21 cellular contexts compared by ENCODE assay signal in the genomic region with DNA sequence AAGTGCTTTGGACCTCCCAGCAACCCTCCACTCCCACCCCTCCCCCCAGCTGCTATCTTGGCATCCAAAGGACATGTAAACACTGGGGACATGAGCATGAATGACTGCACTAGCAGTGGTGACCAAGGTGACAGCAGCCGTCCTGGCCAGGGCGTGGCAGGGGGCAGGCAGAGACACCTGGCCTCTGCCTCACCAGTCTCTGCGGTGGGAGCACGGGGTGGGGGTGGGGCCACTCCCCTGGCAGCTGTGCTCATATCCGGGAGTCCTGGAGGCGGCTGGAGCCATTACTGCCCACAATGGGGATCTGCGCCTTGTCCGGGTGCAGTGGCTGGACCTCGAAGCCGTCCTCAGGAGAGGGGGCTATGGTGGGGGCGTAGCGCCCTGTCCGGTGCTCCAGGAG. TPM values are rescaled to one million over a fixed set of nuclear protein-coding genes. Genes with fewer than 3 reads are reported as not detected.
A peak's percentile ranks its signal among the peaks of the same experiment; 100 is the strongest.
DNase-seq lines count a peak whose midpoint lies in the region; ATAC-seq and TF ChIP-seq lines count a peak whose summit lies in the region.
"Had no signal": no experiment of that assay in that cellular context is flagged by ENCODE, and none has a peak within 500 bp of the region (broad histone marks: within the 10 kb centered on the region; RNA-seq: fewer than 3 reads in every experiment).

No MANE protein-coding gene starts in this region.

- H2BK15ac ChIP-seq in neuronal stem cell (ENCODE audit: low read length), result no peak overlapping the region

- peak; percentile 12 for ATAC-seq in body of pancreas
- no peak for ATAC-seq in HG02642 (IDR thresholded peaks at IDR 0.05; ENCODE audit: poor library complexity, unreplicated experiment)
- ATAC-seq: activated CD4-positive, alpha-beta T cell treated with anti-CD3 and anti-CD28 coated beads for 36 hours; activated T-helper 17 cell treated with anti-CD3 and anti-CD28 coated beads, Interleukin-2, amount 50 U/mL, for 72 hours; stimulated activated naive B cell treated with anti-CD40 and anti-IgM and Interleukin-4, amounts not matched to agents 10 μg/mL and 1 μg/mL and 100 μg/mL, for 72 hours had no signal

- H3K4me3 ChIP-seq in body of pancreas (no peak overlapping the region), neuronal stem cell (ENCODE audit: low read length in 2 of 2) (peak overlapping the region in 1 of 2 donors; percentile 20)
- H3K4me3 ChIP-seq: neural progenitor cell had no signal

- no peak for TF ChIP-seq POLR2A in body of pancreas (IDR thresholded peaks at IDR 0.05)

- no peak overlapping the region for H4K91ac ChIP-seq in neuronal stem cell (ENCODE audit: low read depth, low read length, poor library complexity)

- no peak overlapping the region for H2BK12ac ChIP-seq in neuronal stem cell (ENCODE audit: low read length)

- peak overlapping the region; percentile 85 for H3K23ac ChIP-seq in neuronal stem cell (ENCODE audit: low read depth, low read length, poor library complexity)

- H3K4me1 ChIP-seq in body of pancreas, result peaks cover 5% of the 10 kb centered on the region
- H3K4me1 ChIP-seq in neuronal stem cell (ENCODE audit: control insufficient read depth in 2 of 2, insufficient read depth in 1 of 2, low read depth in 1 of 2, low read length in 2 of 2), result peaks cover 16 to 25% of the 10 kb centered on the region in 2 donors

- no peak overlapping the region for H3K4ac ChIP-seq in neuronal stem cell (ENCODE audit: low read length)

- no peak for TF ChIP-seq CTCF in body of pancreas (IDR thresholded peaks at IDR 0.05)

- DNase-seq in DMS53 treated with DMSO at 0.1 percent for 48 hours (lab: John Stamatoyannopoulos, UW; ENCODE audit: unreplicated experiment), result peak; percentile 68
- DNase-seq in NCI-H510A treated with DMSO at 0.1 percent for 48 hours (lab: John Stamatoyannopoulos, UW), result peak; percentile 99
- DNase-seq in body of pancreas, result peak in 3 of 4 donors; percentile 31 to 45 (median 35)
- no peak for DNase-seq in neuronal stem cell (ENCODE audit: low spot score)
- DNase-seq in DMS 273 (lab: John Stamatoyannopoulos, UW; ENCODE audit: unreplicated experiment), result no peak
- no peak for DNase-seq in activated CD4-positive, alpha-beta T cell treated with anti-CD3 and anti-CD28 coated beads, Interleukin-2, amount 50 U/mL, for 48 hours
- DNase-seq in NCI-H187 (lab: John Stamatoyannopoulos, UW), result no peak
- DNase-seq: activated CD4-positive, alpha-beta T cell treated with anti-CD3 and anti-CD28 coated beads for 36 hours; activated naive CD8-positive, alpha-beta T cell treated with anti-CD3 and anti-CD28 coated beads for 36 hours; CD4-positive, alpha-beta memory T cell; GOT3; Kasumi-1; NCI-H1092; NCI-H2171 treated with DMSO at 0.1 percent for 48 hours; NK-92 treated with Interleukin-12 subunit alpha and Interleukin-12 subunit beta, amount 100 ng/mL, for 24 hours; stimulated activated CD4-positive, alpha-beta T cell treated with anti-CD3 and anti-CD28 coated beads, Interleukin-2, amount 100 ng/mL, for 24 hours; stimulated activated naive B cell treated with anti-CD40 and anti-IgM and Interleukin-4, amounts not matched to agents 10 μg/mL and 1 μg/mL and 100 μg/mL, for 72 hours; SW 1271 had no signal

- H3K18ac ChIP-seq in neuronal stem cell (ENCODE audit: low read length), result peak overlapping the region; percentile 83

- peak overlapping the region; percentile 43 for H4K8ac ChIP-seq in neuronal stem cell (ENCODE audit: low read depth, low read length)

- no peaks in the 10 kb centered on the region for H3K9me3 ChIP-seq in body of pancreas
- no peaks in the 10 kb centered on the region for H3K9me3 ChIP-seq in neuronal stem cell (replicated peaks in 1 of 2; ENCODE audit: control insufficient read depth in 2 of 2, insufficient read depth in 1 of 2, low read depth in 1 of 2, low read length in 2 of 2)

- H3K79me1 ChIP-seq in neuronal stem cell (ENCODE audit: low read depth, low read length), result peaks cover 2% of the 10 kb centered on the region

- no peak overlapping the region for H3K9ac ChIP-seq in neuronal stem cell (ENCODE audit: low read depth, low read length, poor library complexity)
- H3K9ac ChIP-seq: neural progenitor cell had no signal

- peak overlapping the region; percentile 63 for H2AK5ac ChIP-seq in neuronal stem cell (ENCODE audit: low read depth, low read length)

- no peak overlapping the region for H2BK120ac ChIP-seq in neuronal stem cell (ENCODE audit: low read depth, low read length)

- peak overlapping the region in 2 of 4 donors; percentile 13 to 16 for H3K27ac ChIP-seq in body of pancreas
- no peak overlapping the region for H3K27ac ChIP-seq in neuronal stem cell (replicated peaks; ENCODE audit: low read length)
- H3K27ac ChIP-seq: neural progenitor cell had no signal

- no peak overlapping the region for H3K4me2 ChIP-seq in neuronal stem cell (ENCODE audit: insufficient read depth, low read length, poor library complexity, severe bottlenecking)

- no peak overlapping the region for H2AFZ ChIP-seq in neuronal stem cell (ENCODE audit: low read length)
- H2AFZ ChIP-seq: neural progenitor cell had no signal

- H3K27me3 ChIP-seq in body of pancreas (no peaks in the 10 kb centered on the region), neuronal stem cell (ENCODE audit: control insufficient read depth in 3 of 3, insufficient read depth in 3 of 3, low read depth in 1 of 3, low read length in 3 of 3) (no peaks in the 10 kb centered on the region)
- H3K27me3 ChIP-seq: neural progenitor cell had no signal

- no peak overlapping the region for H3K14ac ChIP-seq in neuronal stem cell (ENCODE audit: low read length)

- peak overlapping the region; percentile 13 for H2BK5ac ChIP-seq in neuronal stem cell (ENCODE audit: low read length)

- H3K36me3 ChIP-seq in body of pancreas (replicated peaks in 1 of 2; ENCODE audit: insufficient read depth in 1 of 2, low read depth in 2 of 2), result no peaks in the 10 kb centered on the region
- peaks cover 0 to 23% of the 10 kb centered on the region in 2 donors for H3K36me3 ChIP-seq in neuronal stem cell (replicated peaks in 1 of 2; ENCODE audit: control insufficient read depth in 2 of 2, insufficient read depth in 2 of 2, low read length in 2 of 2)
- H3K36me3 ChIP-seq: neural progenitor cell had no signal

- intact Hi-C loops in body of pancreas (cut with DNase I), result no loop called here

- WGBS in body of pancreas, 2 donors, result 82 to 86% methylated on average over 3 to 4 of the region's 13 CpGs
- no CpG with 5 or more reads among the region's 13 CpGs for WGBS in neuronal stem cell (ENCODE audit: extremely low coverage in 2 of 2, insufficient read length in 2 of 2, insufficient replicate concordance in 1 of 2), 2 donors

RNA-seq across cellular contexts. Expression of gene CCDC24, which starts 5.9 kb away (rescaled TPM):
- 10 to 100 TPM in 1 of 2 donors, 1 to 10 TPM in 1; 6.7 to 21.1 TPM for total RNA-seq in body of pancreas
- 5.3 TPM for polyA plus RNA-seq in neuronal stem cell (2013, experiment 1 of 2)
- polyA plus RNA-seq in neuronal stem cell (2013, experiment 2 of 2), result 5.5 TPM

RNA-seq across cellular contexts. Expression of gene B4GALT2, which starts 18.3 kb away (rescaled TPM):
- total RNA-seq in body of pancreas, result 10 to 100 TPM; 18.2 to 29.3 TPM
- 64.3 TPM for polyA plus RNA-seq in neuronal stem cell (2013, experiment 1 of 2)
- polyA plus RNA-seq in neuronal stem cell (2013, experiment 2 of 2), result 60.7 TPM

RNA-seq across cellular contexts. Expression of gene ATP6V0B, which starts 22.5 kb away (rescaled TPM):
- 100 to 1,000 TPM in 1 of 2 donors, 10 to 100 TPM in 1; 73.5 to 103 TPM for total RNA-seq in body of pancreas
- 44.2 TPM for polyA plus RNA-seq in neuronal stem cell (2013, experiment 1 of 2)
- 41.9 TPM for polyA plus RNA-seq in neuronal stem cell (2013, experiment 2 of 2)

RNA-seq across cellular contexts. Expression of gene DPH2, which starts 27.5 kb away (rescaled TPM):
- total RNA-seq in body of pancreas, result 10 to 100 TPM; 25.4 to 35.3 TPM
- polyA plus RNA-seq in neuronal stem cell (2013, experiment 1 of 2), result 11.1 TPM
- 11.6 TPM for polyA plus RNA-seq in neuronal stem cell (2013, experiment 2 of 2)

RNA-seq across cellular contexts. Expression of gene SLC6A9, which starts 34.0 kb away (rescaled TPM):
- 1 to 10 TPM; 2.3 to 4.6 TPM for total RNA-seq in body of pancreas
- polyA plus RNA-seq in neuronal stem cell (2013, experiment 1 of 2), result 10.8 TPM
- polyA plus RNA-seq in neuronal stem cell (2013, experiment 2 of 2), result 10.8 TPM
- polyA plus RNA-seq: CD4-positive, alpha-beta memory T cell had no signal

Comparison
In these comparisons a context has a peak if more than half of its experiments do, and no peak if none do; other contexts are left out.
1. DNase-seq: peak in DMS53 treated with DMSO at 0.1 percent for 48 hours (single experiment), NCI-H510A treated with DMSO at 0.1 percent for 48 hours (single experiment) and body of pancreas (3 of 4); none in neuronal stem cell (single experiment), DMS 273 (single experiment), activated CD4-positive, alpha-beta T cell treated with anti-CD3 and anti-CD28 coated beads, Interleukin-2, amount 50 U/mL, for 48 hours (0 of 2) and NCI-H187 (0 of 2).